ENCODE assay signal across 8 cellular contexts in genomic region chr11:68839054-68839865, GRCh38. TPM values are rescaled to one million over a fixed set of nuclear protein-coding genes. Genes with fewer than 3 reads are reported as not detected.
DNase-seq lines count a peak whose midpoint lies in the region; ATAC-seq, FAIRE-seq and TF ChIP-seq lines count a peak whose summit lies in the region.

No MANE protein-coding gene starts in this region.

- peak; percentile 42 for ATAC-seq in GM21576 (IDR thresholded peaks at IDR 0.05; ENCODE audit: unreplicated experiment)

- H3K27me3 ChIP-seq in MM.1S (replicated peaks; ENCODE audit: insufficient read depth, low read length) = no peaks in the 10 kb centered on the region
- no peaks in the 10 kb centered on the region for H3K27me3 ChIP-seq in SJCRH30
- peaks cover 24% of the 10 kb centered on the region for H3K27me3 ChIP-seq in neuron (ENCODE audit: insufficient read depth, low read length)
- no peaks in the 10 kb centered on the region for H3K27me3 ChIP-seq in stomach smooth muscle (ENCODE audit: control insufficient read depth in 1 of 2, insufficient read depth in 2 of 2, low read length in 2 of 2)

- H3F3A ChIP-seq in MM.1S (ENCODE audit: insufficient read depth, low read length) = peaks cover 48% of the 10 kb centered on the region

- peak overlapping the region; percentile 64 for H2AFZ ChIP-seq in MM.1S (ENCODE audit: low read length)
- peak overlapping the region; percentile 77 for H2AFZ ChIP-seq in neuron (ENCODE audit: low read depth, low read length)

- H3K4me2 ChIP-seq in MM.1S (ENCODE audit: low read depth, low read length) = peak overlapping the region; percentile 94

- no peak for TF ChIP-seq CTCF in D721Med (IDR thresholded peaks at IDR 0.05; ENCODE audit: insufficient read depth, missing control alignments)
- no peak for TF ChIP-seq CTCF in MM.1S (IDR thresholded peaks at IDR 0.05; ENCODE audit: low read length)

- FAIRE-seq in D721Med (lab: Jason Lieb, UNC) (no peak), frontal cortex (lab: Jason Lieb, UNC) (no peak)

- H3K9me2 ChIP-seq in MM.1S (replicated peaks; ENCODE audit: insufficient read depth, low read length) = no peaks in the 10 kb centered on the region

- H3K9ac ChIP-seq in MM.1S (ENCODE audit: low read length) (peak overlapping the region; percentile 46), stomach smooth muscle (ENCODE audit: low read length in 2 of 2) (peak overlapping the region; percentile 66 to 80)

- peak overlapping the region; percentile 79 for H3K4me3 ChIP-seq in MM.1S (ENCODE audit: low read length)
- H3K4me3 ChIP-seq in SJCRH30 = peak overlapping the region; percentile 55
- peak overlapping the region; percentile 61 for H3K4me3 ChIP-seq in neuron (ENCODE audit: low read length)
- H3K4me3 ChIP-seq in stomach smooth muscle (ENCODE audit: low read length in 2 of 2) = peak overlapping the region; percentile 84 to 89

- H3K27ac ChIP-seq in MM.1S (ENCODE audit: low read length) = peak overlapping the region; percentile 89
- H3K27ac ChIP-seq in SJCRH30 = peak overlapping the region; percentile 51
- H3K27ac ChIP-seq in stomach smooth muscle (ENCODE audit: low read length) = peak overlapping the region; percentile 96

- H3K79me2 ChIP-seq in MM.1S (ENCODE audit: low read length) = peaks cover 57% of the 10 kb centered on the region

- DNase-seq in D721Med (ENCODE audit: insufficient read length, low spot score) = peak; percentile 99
- DNase-seq in MM.1S = peak; percentile 97
- peak; percentile 93 to 94 for DNase-seq in SJCRH30
- DNase-seq in activated naive CD4-positive, alpha-beta T cell treated with Interleukin-2 at 50 U/mL for 16 hours = peak; percentile 95
- DNase-seq in frontal cortex (ENCODE audit: low spot score in 2 of 2) = peak; percentile 91 to 94

- H4K20me1 ChIP-seq in MM.1S (ENCODE audit: insufficient read depth, low read length) = no peaks in the 10 kb centered on the region

- H3K36me3 ChIP-seq in MM.1S (replicated peaks; ENCODE audit: insufficient read depth, low read length) = no peaks in the 10 kb centered on the region
- H3K36me3 ChIP-seq in SJCRH30 = no peaks in the 10 kb centered on the region
- no peaks in the 10 kb centered on the region for H3K36me3 ChIP-seq in neuron (ENCODE audit: insufficient read depth, low read length)
- H3K36me3 ChIP-seq in stomach smooth muscle (ENCODE audit: control insufficient read depth in 2 of 2, insufficient read depth in 2 of 2, low read length in 2 of 2) = no peaks in the 10 kb centered on the region

- H3K9me3 ChIP-seq in MM.1S (replicated peaks; ENCODE audit: insufficient read depth, low read length) = no peaks in the 10 kb centered on the region
- H3K9me3 ChIP-seq in SJCRH30 (replicated peaks) = no peaks in the 10 kb centered on the region
- no peaks in the 10 kb centered on the region for H3K9me3 ChIP-seq in neuron (ENCODE audit: low read length)
- H3K9me3 ChIP-seq in stomach smooth muscle (ENCODE audit: control insufficient read depth in 2 of 2, low read length in 2 of 2) = no peaks in the 10 kb centered on the region

- H3K4me1 ChIP-seq in MM.1S (ENCODE audit: low read length) (peaks cover 19% of the 10 kb centered on the region), SJCRH30 (no peaks in the 10 kb centered on the region), neuron (ENCODE audit: insufficient read depth, low read length) (peaks cover 27% of the 10 kb centered on the region), stomach smooth muscle (ENCODE audit: control insufficient read depth, insufficient read depth, low read length) (peaks cover 77% of the 10 kb centered on the region)

RNA-seq across cellular contexts. Expression of gene CPT1A, which starts 2.5 kb away (rescaled TPM):
- 0.02 and 0.51 TPM in 2 replicates for total RNA-seq in SJCRH30 (2014; rRNA removed; shearing (Covaris generic))
- total RNA-seq in frontal cortex = 4.5 TPM

Comparison
In these comparisons a context has a peak if more than half of its experiments do, and no peak if none do; other contexts are left out.
1. Peak in every context shown above with its lines: DNase-seq, ATAC-seq, H3K4me3 ChIP-seq and H3K27ac ChIP-seq.